Comparison of ENCODE assay signal across 8 cellular contexts in genomic region chr11:65425105-65425970, GRCh38. TPM values are rescaled to one million over a fixed set of nuclear protein-coding genes. Genes with fewer than 3 reads are reported as not detected.
DNase-seq lines count a peak whose midpoint lies in the region; ATAC-seq lines count a peak whose summit lies in the region.

No MANE protein-coding gene starts in this region.

- intact Hi-C loops in activated CD4-positive, alpha-beta T cell treated with anti-CD3 and anti-CD28 coated beads for 36 hours (cut with DNase I, micrococcal nuclease), result loop anchor here (1.0 to 10.0 kb wide), 4 partner anchors 47 to 563 kb away; partner anchors contain the start of genes CCDC85B (in 1 of the 2) and EHD1 (in 1 of the 2)

- 37 to 40% methylated on average over 8 of the region's 9 CpGs for WGBS in mesodermal cell (ENCODE audit: insufficient coverage in 2 of 2), 2 experiments

- peaks cover 51% of the 10 kb centered on the region for H3K4me1 Mint-ChIP-seq in activated CD4-positive, alpha-beta T cell treated with anti-CD3 and anti-CD28 coated beads for 36 hours
- H3K4me1 Mint-ChIP-seq in stimulated activated effector memory CD8-positive, alpha-beta T cell treated with anti-CD3 and anti-CD28 coated beads, Interleukin-12 subunit alpha, Interleukin-12 subunit beta, amount 100 ng/mL, for 72 hours, result peaks cover 76% of the 10 kb centered on the region

- peak overlapping the region; percentile 100 for H3K4me3 Mint-ChIP-seq in activated CD4-positive, alpha-beta T cell treated with anti-CD3 and anti-CD28 coated beads for 36 hours
- peak overlapping the region; percentile 96 for H3K4me3 Mint-ChIP-seq in stimulated activated effector memory CD8-positive, alpha-beta T cell treated with anti-CD3 and anti-CD28 coated beads, Interleukin-12 subunit alpha, Interleukin-12 subunit beta, amount 100 ng/mL, for 72 hours

- peaks cover 65% of the 10 kb centered on the region for H3K36me3 ChIP-seq in mesodermal cell (ENCODE audit: control insufficient read depth, insufficient read depth, low read length)

- ATAC-seq in activated CD4-positive, alpha-beta T cell treated with anti-CD3 and anti-CD28 coated beads for 36 hours, result peak; percentile 18
- ATAC-seq in stimulated activated effector memory CD8-positive, alpha-beta T cell treated with anti-CD3 and anti-CD28 coated beads, Interleukin-12 subunit alpha, Interleukin-12 subunit beta, amount 100 ng/mL, for 72 hours, result peak; percentile 53
- ATAC-seq in GM18868 (IDR thresholded peaks at IDR 0.05; ENCODE audit: unreplicated experiment) (no peak), GM19351 (IDR thresholded peaks at IDR 0.05; ENCODE audit: unreplicated experiment) (no peak)

- peaks cover 35% of the 10 kb centered on the region for H3K4me1 ChIP-seq in mesodermal cell (ENCODE audit: control insufficient read depth, insufficient read depth, low read length, poor library complexity, severe bottlenecking)

- CTCF ChIA-PET in activated CD4-positive, alpha-beta T cell treated with anti-CD3 and anti-CD28 coated beads for 36 hours (lab: Charles Lee), result interaction anchor here (1.0 to 12.0 kb wide), 3 partner anchors 72 to 82 kb away, joined by 4 to 209 read pairs (median 18); partner anchors contain the start of gene MALAT1

- H3K27me3 Mint-ChIP-seq in activated CD4-positive, alpha-beta T cell treated with anti-CD3 and anti-CD28 coated beads for 36 hours, result peaks cover 6% of the 10 kb centered on the region

- POLR2A ChIA-PET in activated CD4-positive, alpha-beta T cell treated with anti-CD3 and anti-CD28 coated beads for 36 hours (lab: Charles Lee), result interaction anchor here (0.7 to 18.5 kb wide), 17 partner anchors 9 to 565 kb away, joined by 3 to 1637 read pairs (median 3); partner anchors contain the start of genes EHBP1L1, FAU, MALAT1 and MRPL49

- no peaks in the 10 kb centered on the region for H3K9me3 ChIP-seq in mesodermal cell (ENCODE audit: control insufficient read depth, low read length)

- DNase-seq in CD1c-positive myeloid dendritic cell (ENCODE audit: extremely low spot score) (peak; percentile 95), LHCN-M2 (ENCODE audit: low read depth) (peak; percentile 85), dedifferentiated amniotic fluid mesenchymal stem cell (ENCODE audit: extremely low spot score) (peak; percentile 57)
- DNase-seq in activated CD4-positive, alpha-beta T cell treated with anti-CD3 and anti-CD28 coated beads for 36 hours, result peak; percentile 87
- peak; percentile 67 to 91 for DNase-seq in stimulated activated effector memory CD8-positive, alpha-beta T cell treated with anti-CD3 and anti-CD28 coated beads, Interleukin-12 subunit alpha, Interleukin-12 subunit beta, amount 100 ng/mL, for 72 hours (ENCODE audit: low spot score in 2 of 2)

- peak overlapping the region; percentile 99 for H3K27ac ChIP-seq in mesodermal cell (ENCODE audit: low read depth, low read length, severe bottlenecking)

- no peaks in the 10 kb centered on the region for H3K9me3 Mint-ChIP-seq in activated CD4-positive, alpha-beta T cell treated with anti-CD3 and anti-CD28 coated beads for 36 hours (ENCODE audit: low read depth)
- H3K9me3 Mint-ChIP-seq in stimulated activated effector memory CD8-positive, alpha-beta T cell treated with anti-CD3 and anti-CD28 coated beads, Interleukin-12 subunit alpha, Interleukin-12 subunit beta, amount 100 ng/mL, for 72 hours, result no peaks in the 10 kb centered on the region

- H3K36me3 Mint-ChIP-seq in activated CD4-positive, alpha-beta T cell treated with anti-CD3 and anti-CD28 coated beads for 36 hours (ENCODE audit: low read depth), result peaks cover 75% of the 10 kb centered on the region
- peaks cover 100% of the 10 kb centered on the region for H3K36me3 Mint-ChIP-seq in stimulated activated effector memory CD8-positive, alpha-beta T cell treated with anti-CD3 and anti-CD28 coated beads, Interleukin-12 subunit alpha, Interleukin-12 subunit beta, amount 100 ng/mL, for 72 hours

- H3K4me3 ChIP-seq in mesodermal cell (ENCODE audit: extremely low read depth, insufficient read depth, low read length, poor library complexity, severe bottlenecking), result peak overlapping the region; percentile 93

- peak overlapping the region; percentile 99 for H3K27ac Mint-ChIP-seq in activated CD4-positive, alpha-beta T cell treated with anti-CD3 and anti-CD28 coated beads for 36 hours
- peak overlapping the region; percentile 100 for H3K27ac Mint-ChIP-seq in stimulated activated effector memory CD8-positive, alpha-beta T cell treated with anti-CD3 and anti-CD28 coated beads, Interleukin-12 subunit alpha, Interleukin-12 subunit beta, amount 100 ng/mL, for 72 hours

RNA-seq across cellular contexts. Expression of gene NEAT1, which starts 2.7 kb away (rescaled TPM):
- total RNA-seq in LHCN-M2 (2014; rRNA removed), result 29.4 and 37.8 TPM in 2 replicates
- 88.5 TPM for polyA plus RNA-seq in LHCN-M2 (2012)
- 100 to 1,000 TPM; 435 to 569 TPM for total RNA-seq in activated CD4-positive, alpha-beta T cell treated with anti-CD3 and anti-CD28 coated beads for 36 hours
- 32.4 TPM for polyA plus RNA-seq in mesodermal cell (2013, experiment 1 of 2)
- polyA plus RNA-seq in mesodermal cell (2013, experiment 2 of 2), result 28.8 TPM

RNA-seq across cellular contexts. Expression of gene FRMD8, which starts 38.9 kb away (rescaled TPM):
- 40.7 and 58.7 TPM in 2 replicates for total RNA-seq in LHCN-M2 (2014; rRNA removed)
- polyA plus RNA-seq in LHCN-M2 (2012), result 19.7 TPM
- total RNA-seq in activated CD4-positive, alpha-beta T cell treated with anti-CD3 and anti-CD28 coated beads for 36 hours, result 10 to 100 TPM; 32.7 to 37.5 TPM
- 58.2 TPM for polyA plus RNA-seq in mesodermal cell (2013, experiment 1 of 2)
- 48.4 TPM for polyA plus RNA-seq in mesodermal cell (2013, experiment 2 of 2)

RNA-seq across cellular contexts. Expression of gene SLC25A45, which starts 42.9 kb away (rescaled TPM):
- 1.4 and 2.3 TPM in 2 replicates for total RNA-seq in LHCN-M2 (2014; rRNA removed)
- polyA plus RNA-seq in LHCN-M2 (2012), result 1.5 TPM
- total RNA-seq in activated CD4-positive, alpha-beta T cell treated with anti-CD3 and anti-CD28 coated beads for 36 hours, result 10 to 100 TPM; 13.2 to 14.3 TPM
- 2.9 TPM for polyA plus RNA-seq in mesodermal cell (2013, experiment 1 of 2)
- polyA plus RNA-seq in mesodermal cell (2013, experiment 2 of 2), result 2.6 TPM

Comparison
In these comparisons a context has a peak if more than half of its experiments do, and no peak if none do; other contexts are left out.
1. ATAC-seq: peak in activated CD4-positive, alpha-beta T cell treated with anti-CD3 and anti-CD28 coated beads for 36 hours (single experiment) and stimulated activated effector memory CD8-positive, alpha-beta T cell treated with anti-CD3 and anti-CD28 coated beads, Interleukin-12 subunit alpha, Interleukin-12 subunit beta, amount 100 ng/mL, for 72 hours (single experiment); none in GM18868 (single experiment) and GM19351 (single experiment).
2. RNA of gene NEAT1, which starts 2.7 kb away (total RNA-seq): 435 to 569 TPM in activated CD4-positive, alpha-beta T cell treated with anti-CD3 and anti-CD28 coated beads for 36 hours; 29.4 to 37.8 TPM in LHCN-M2; every median in the first group is over 10 times any median in the second.
3. Peak in every context shown above with its lines, with median percentiles within 50 percentile points of each other: DNase-seq.